ENCODE assay signal across 15 cellular contexts in genomic region chr11:73996161-73996747, GRCh38. TPM values are rescaled to one million over a fixed set of nuclear protein-coding genes. Genes with fewer than 3 reads are reported as not detected.
A peak's percentile ranks its signal among the peaks of the same experiment; 100 is the strongest.
DNase-seq lines count a peak whose midpoint lies in the region; ATAC-seq and TF ChIP-seq lines count a peak whose summit lies in the region.
"Had no signal": no experiment of that assay in that cellular context is flagged by ENCODE, and none has a peak within 500 bp of the region (broad histone marks: within the 10 kb centered on the region; RNA-seq: fewer than 3 reads in every experiment).

No MANE protein-coding gene starts in this region.

- no peaks in the 10 kb centered on the region; the same call in 1 of the 2 replicates for H4K20me1 ChIP-seq in Karpas-422 (ENCODE audit: insufficient read depth, low read depth, low read length)

- H3K4me1 ChIP-seq in Karpas-422 (ENCODE audit: low read length) (peaks cover 90% of the 10 kb centered on the region), prostate gland (replicated peaks) (no peaks in the 10 kb centered on the region)
- H3K4me1 ChIP-seq: psoas muscle had no signal

- WGBS in prostate gland: 57% methylated on average over 4 of the region's 4 CpGs

- TF ChIP-seq POLR2A in prostate gland (IDR thresholded peaks at IDR 0.05): no peak

- no peak for TF ChIP-seq CTCF in prostate gland (IDR thresholded peaks at IDR 0.05)

- DNase-seq in NCI-H2171 treated with DMSO at 0.1 percent for 48 hours (lab: John Stamatoyannopoulos, UW) (peak; percentile 32), NCI-H2171 (lab: John Stamatoyannopoulos, UW) (no peak), Karpas-422 (peak; percentile 40), prostate gland (ENCODE audit: low spot score) (peak; percentile 50), activated gamma-delta T cell treated with Interleukin-2 at 50 U/mL for 16 hours (no peak)
- no peak for DNase-seq in activated naive CD4-positive, alpha-beta T cell treated with anti-CD3 and anti-CD28 coated beads, Interleukin-2, amount 10 ng/mL, durations not matched to agents 7 days and 5 days
- DNase-seq: activated CD4-positive, alpha-beta T cell treated with anti-CD3 and anti-CD28 coated beads, Interleukin-2, amount 50 U/mL, for 48 hours; stimulated activated CD4-positive, alpha-beta T cell treated with anti-CD3 and anti-CD28 coated beads, Interleukin-4, amount 100 ng/mL, for 1 hour had no signal

- intact Hi-C loops in prostate gland (cut with DNase I): no loop called here

- ATAC-seq in HG03135 (IDR thresholded peaks at IDR 0.05; ENCODE audit: unreplicated experiment): no peak
- no peak for ATAC-seq in GM19023 (IDR thresholded peaks at IDR 0.05; ENCODE audit: unreplicated experiment)
- ATAC-seq: psoas muscle, SK-N-SH treated with all-trans-retinoic acid at 6 μM for 48 hours had no signal

- no peaks in the 10 kb centered on the region for H3K9me3 Mint-ChIP-seq in activated naive CD4-positive, alpha-beta T cell treated with anti-CD3 and anti-CD28 coated beads, Interleukin-2, amount 10 ng/mL, durations not matched to agents 7 days and 5 days

- H3K9me3 ChIP-seq in Karpas-422 (ENCODE audit: low read length) (no peaks in the 10 kb centered on the region), prostate gland (no peaks in the 10 kb centered on the region)
- H3K9me3 ChIP-seq: psoas muscle, thoracic aorta had no signal

- H3K4me3 ChIP-seq in Karpas-422 (ENCODE audit: low read length) (no peak overlapping the region), prostate gland (no peak overlapping the region)
- H3K4me3 ChIP-seq: psoas muscle, thoracic aorta had no signal

- H3K27ac Mint-ChIP-seq in activated naive CD4-positive, alpha-beta T cell treated with anti-CD3 and anti-CD28 coated beads, Interleukin-2, amount 10 ng/mL, durations not matched to agents 7 days and 5 days: peak overlapping the region; percentile 93

- no peak overlapping the region for H3K9ac ChIP-seq in Karpas-422 (ENCODE audit: low read length)

- H3K36me3 Mint-ChIP-seq in activated naive CD4-positive, alpha-beta T cell treated with anti-CD3 and anti-CD28 coated beads, Interleukin-2, amount 10 ng/mL, durations not matched to agents 7 days and 5 days: peaks cover 5% of the 10 kb centered on the region

- no peak overlapping the region for H3K4me2 ChIP-seq in Karpas-422 (ENCODE audit: low read depth, low read length, poor library complexity, severe bottlenecking)

- H3K4me3 Mint-ChIP-seq in activated naive CD4-positive, alpha-beta T cell treated with anti-CD3 and anti-CD28 coated beads, Interleukin-2, amount 10 ng/mL, durations not matched to agents 7 days and 5 days: peak overlapping the region; percentile 53

- H2AFZ ChIP-seq in Karpas-422 (ENCODE audit: low read length): no peak overlapping the region

- H3K27me3 ChIP-seq in Karpas-422 (ENCODE audit: low read length) (no peaks in the 10 kb centered on the region), prostate gland (replicated peaks; ENCODE audit: insufficient read depth) (no peaks in the 10 kb centered on the region)

- H3K4me1 Mint-ChIP-seq in activated naive CD4-positive, alpha-beta T cell treated with anti-CD3 and anti-CD28 coated beads, Interleukin-2, amount 10 ng/mL, durations not matched to agents 7 days and 5 days: peaks cover 60% of the 10 kb centered on the region

- 0 out of 2 replicates have a peak, but pooled peaks cover 1% of the 10 kb centered on the region for H3K36me3 ChIP-seq in Karpas-422 (ENCODE audit: insufficient read depth, low read length)
- H3K36me3 ChIP-seq in prostate gland: no peaks in the 10 kb centered on the region
- H3K36me3 ChIP-seq: thoracic aorta had no signal

- CTCF ChIA-PET in activated naive CD4-positive, alpha-beta T cell treated with anti-CD3 and anti-CD28 coated beads, Interleukin-2, amount 10 ng/mL, durations not matched to agents 7 days and 5 days (lab: Charles Lee): interaction anchor here (1.3 to 2.0 kb wide), 4 partner anchors 9 to 16 kb away, joined by 3 to 5 read pairs (median 4); no protein-coding TSS in a partner anchor

- no peaks in the 10 kb centered on the region for H3K79me2 ChIP-seq in Karpas-422 (ENCODE audit: low read length)

- H3K27ac ChIP-seq in Karpas-422 (ENCODE audit: low read length) (peak overlapping the region; percentile 66), prostate gland (no peak overlapping the region)
- H3K27ac ChIP-seq: psoas muscle, thoracic aorta had no signal

- no peaks in the 10 kb centered on the region for H3K9me2 ChIP-seq in Karpas-422 (replicated peaks; ENCODE audit: insufficient read depth, low read length)

- peaks cover 2% of the 10 kb centered on the region for H3K27me3 Mint-ChIP-seq in activated naive CD4-positive, alpha-beta T cell treated with anti-CD3 and anti-CD28 coated beads, Interleukin-2, amount 10 ng/mL, durations not matched to agents 7 days and 5 days

RNA-seq across cellular contexts. Expression of gene UCP3, which starts 12.6 kb away (rescaled TPM):
- 3.0 and 4.0 TPM in 2 replicates for total RNA-seq in Karpas-422 (2014; rRNA removed; shearing (Covaris generic); ENCODE audit: low replicate concordance)
- 1 to 10 TPM in 1 of 2 donors, under 1 TPM in 1; 0.55 to 6.8 TPM for total RNA-seq in prostate gland

RNA-seq across cellular contexts. Expression of gene UCP2, which starts 13.6 kb away (rescaled TPM):
- 189 and 274 TPM in 2 replicates for total RNA-seq in Karpas-422 (2014; rRNA removed; shearing (Covaris generic); ENCODE audit: low replicate concordance)
- 10 to 100 TPM; 13.6 to 23.1 TPM for total RNA-seq in prostate gland
- total RNA-seq: MCF 10A had no signal

RNA-seq across cellular contexts. Expression of gene DNAJB13, which starts 45.4 kb away (rescaled TPM):
- total RNA-seq in Karpas-422 (2014; rRNA removed; shearing (Covaris generic); ENCODE audit: low replicate concordance): 0.22 TPM in 1 of 2 replicates, not detected in the other
- total RNA-seq in prostate gland: 1 to 10 TPM in 1 of 2 donors, under 1 TPM in 1; 0.59 to 1.9 TPM
- total RNA-seq: lung microvascular endothelial cell, psoas muscle had no signal

Comparison
In these comparisons a context has a peak if more than half of its experiments do, and no peak if none do; other contexts are left out.
1. DNase-seq: peak in NCI-H2171 treated with DMSO at 0.1 percent for 48 hours (single experiment), Karpas-422 (single experiment) and prostate gland (single experiment); none in NCI-H2171 (single experiment), activated naive CD4-positive, alpha-beta T cell treated with anti-CD3 and anti-CD28 coated beads, Interleukin-2, amount 10 ng/mL, durations not matched to agents 7 days and 5 days (single experiment) and activated gamma-delta T cell treated with Interleukin-2 at 50 U/mL for 16 hours (single experiment).